In the genomic region with DNA sequence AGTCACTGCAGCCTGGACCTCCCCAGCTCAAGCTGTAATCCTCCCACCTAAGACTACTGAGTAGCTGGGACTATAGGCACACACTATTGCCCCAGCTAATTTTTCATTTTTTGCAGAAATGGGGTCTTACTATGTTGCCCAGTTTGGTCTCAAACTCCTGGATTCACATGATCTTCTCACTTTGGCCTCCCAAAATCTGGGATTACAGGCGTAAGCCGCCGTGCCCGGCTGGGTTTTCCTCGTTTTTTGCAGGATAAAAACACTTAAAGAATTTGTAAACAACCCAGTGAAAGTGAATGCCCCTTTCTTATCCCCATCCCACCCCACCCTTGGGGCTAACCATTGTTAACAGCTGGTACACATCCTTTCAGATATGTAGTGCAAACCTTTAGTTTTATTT, we compare ENCODE assay signal across 15 cellular contexts. TPM values are rescaled to one million over a fixed set of nuclear protein-coding genes. Genes with fewer than 3 reads are reported as not detected.
DNase-seq lines count a peak whose midpoint lies in the region; TF ChIP-seq lines count a peak whose summit lies in the region.
"Had no signal": no experiment of that assay in that cellular context is flagged by ENCODE, and none has a peak within 500 bp of the region (broad histone marks: within the 10 kb centered on the region; RNA-seq: fewer than 3 reads in every experiment).

No MANE protein-coding gene starts in this region.

- H3K27ac ChIP-seq in HEK293 (ENCODE audit: extremely low read depth, low read depth, low read length) (no peak overlapping the region), esophagus (ENCODE audit: low read depth in 2 of 2, low read length in 1 of 2) (peak overlapping the region; percentile 0 to 5), vagina (peak overlapping the region; percentile 73)
- H3K27ac ChIP-seq: 22Rv1; BLaER1 treated with 17β-estradiol and CSF1 and Interleukin-3, amounts not matched to agents 10 nM and 100 nM had no signal

- POLR2A ChIA-PET in HEK293 (lab: Yijun Ruan, JAX) = interaction anchor here (0.6 to 0.9 kb wide), 3 partner anchors 81 to 173 kb away, joined by 3 to 4 read pairs (median 3); no protein-coding TSS in a partner anchor

- CTCF ChIA-PET in HEK293 (lab: Yijun Ruan, JAX) = no interaction called here

- no peaks in the 10 kb centered on the region for H3K27me3 ChIP-seq in esophagus (ENCODE audit: control insufficient read depth in 1 of 2, insufficient read depth in 2 of 2, low read length in 2 of 2)
- no peaks in the 10 kb centered on the region for H3K27me3 ChIP-seq in vagina
- H3K27me3 ChIP-seq: BLaER1 treated with 17β-estradiol and CSF1 and Interleukin-3, amounts not matched to agents 10 nM and 100 nM had no signal

- H3K4me1 ChIP-seq in HEK293 (ENCODE audit: control insufficient read depth, insufficient read depth, low read length) (no peaks in the 10 kb centered on the region), esophagus (ENCODE audit: control insufficient read depth in 2 of 2, insufficient read depth in 2 of 2, low read length in 1 of 2) (peaks cover 2 to 35% of the 10 kb centered on the region in 2 donors), vagina (peaks cover 65% of the 10 kb centered on the region)

- H3K4me3 ChIP-seq in HEK293 (ENCODE audit: low read depth, low read length) (no peak overlapping the region), esophagus (ENCODE audit: low read depth in 1 of 2, low read length in 2 of 2) (no peak overlapping the region), vagina (no peak overlapping the region)
- H3K4me3 ChIP-seq: BLaER1 treated with 17β-estradiol and CSF1 and Interleukin-3, amounts not matched to agents 10 nM and 100 nM had no signal

- peaks cover 8 to 47% of the 10 kb centered on the region in 2 experiments; a peak in 2 of 3 replicates for H3K36me3 ChIP-seq in HEK293 (ENCODE audit: control insufficient read depth in 2 of 2, insufficient read depth in 1 of 2, low read length in 2 of 2)
- H3K36me3 ChIP-seq in esophagus (ENCODE audit: control insufficient read depth in 2 of 2, insufficient read depth in 2 of 2, low read length in 1 of 2) = peaks cover 0 to 29% of the 10 kb centered on the region in 2 donors
- peaks cover 0 to 38% of the 10 kb centered on the region in 2 donors for H3K36me3 ChIP-seq in vagina

- DNase-seq in activated effector memory CD4-positive, alpha-beta T cell treated with anti-CD3 and anti-CD28 coated beads, Interleukin-2, amount 50 U/mL, for 16 hours = peak; percentile 46
- no peak for DNase-seq in activated effector memory CD4-positive, alpha-beta T cell treated with Interleukin-2 at 50 U/mL for 16 hours
- DNase-seq in vagina (ENCODE audit: extremely low spot score in 2 of 2) = no peak
- no peak for DNase-seq in Ammon's horn (ENCODE audit: low spot score)
- DNase-seq in A172 (ENCODE audit: low spot score) = no peak
- DNase-seq: Calu3; CD8-positive, alpha-beta T cell; DMS79 treated with DMSO at 0.1 percent for 48 hours; GF-D8; GOT3 had no signal

- 85 to 86% methylated on average over 5 of the region's 5 CpGs for WGBS in esophagus, 2 donors

- intact Hi-C loops in vagina (cut with DNase I) = no loop called here

- no peak for TF ChIP-seq CTCF in HEK293 (tag by site-specific recombination; IDR thresholded peaks at IDR 0.05)
- TF ChIP-seq CTCF in vagina (IDR thresholded peaks at IDR 0.05) = no peak

- no peak for TF ChIP-seq POLR2A in vagina (IDR thresholded peaks at IDR 0.05)

- no peaks in the 10 kb centered on the region for H3K9me3 ChIP-seq in HEK293 (ENCODE audit: control insufficient read depth, insufficient read depth, low read depth, low read length)
- no peaks in the 10 kb centered on the region for H3K9me3 ChIP-seq in esophagus (ENCODE audit: control insufficient read depth in 2 of 2, insufficient read depth in 1 of 2, low read depth in 1 of 2, low read length in 1 of 2)
- H3K9me3 ChIP-seq in vagina = no peaks in the 10 kb centered on the region
- H3K9me3 ChIP-seq: BLaER1 treated with 17β-estradiol and CSF1 and Interleukin-3, amounts not matched to agents 10 nM and 100 nM had no signal

TF ChIP-seq in HEK293, 187 proteins besides CTCF, POLR2A, EP300 and RAD21:
- TF ChIP-seq YY1 (tag by site-specific recombination; IDR thresholded peaks at IDR 0.05) = no peak
- TF ChIP-seq, protein P1, sequence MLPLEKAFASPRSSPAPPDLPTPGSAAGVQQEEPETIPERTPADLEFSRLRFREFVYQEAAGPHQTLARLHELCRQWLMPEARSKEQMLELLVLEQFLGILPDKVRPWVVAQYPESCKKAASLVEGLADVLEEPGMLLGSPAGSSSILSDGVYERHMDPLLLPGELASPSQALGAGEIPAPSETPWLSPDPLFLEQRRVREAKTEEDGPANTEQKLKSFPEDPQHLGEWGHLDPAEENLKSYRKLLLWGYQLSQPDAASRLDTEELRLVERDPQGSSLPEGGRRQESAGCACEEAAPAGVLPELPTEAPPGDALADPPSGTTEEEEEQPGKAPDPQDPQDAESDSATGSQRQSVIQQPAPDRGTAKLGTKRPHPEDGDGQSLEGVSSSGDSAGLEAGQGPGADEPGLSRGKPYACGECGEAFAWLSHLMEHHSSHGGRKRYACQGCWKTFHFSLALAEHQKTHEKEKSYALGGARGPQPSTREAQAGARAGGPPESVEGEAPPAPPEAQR (tag by site-specific recombination; IDR thresholded peaks at IDR 0.05) = no peak
- TF ChIP-seq GLIS1 (tag by site-specific recombination; IDR thresholded peaks at IDR 0.05) = no peak
- TF ChIP-seq ZNF274 (IDR thresholded peaks at IDR 0.05; ENCODE audit: low read length) = no peak
- TF ChIP-seq ZNF274 (tag by site-specific recombination; IDR thresholded peaks at IDR 0.05; ENCODE audit: borderline replicate concordance) = no peak
- no peak for TF ChIP-seq ZNF530 (tag by site-specific recombination; IDR thresholded peaks at IDR 0.05; ENCODE audit: low read depth)
- peak; percentile 53; the same call in 1 of the 2 replicates for TF ChIP-seq ZNF121 (tag by site-specific recombination; IDR thresholded peaks at IDR 0.05)

RNA-seq across cellular contexts. Expression of a gene that starts 7.7 kb away (rescaled TPM):
- polyA plus RNA-seq in esophagus = 100 to 1,000 TPM; 517 to 730 TPM
- total RNA-seq in vagina = 254 TPM
- total RNA-seq in A172 (2014; rRNA removed; shearing (Covaris generic)) = 193 and 203 TPM in 2 replicates

RNA-seq across cellular contexts. Expression of a gene that starts 20.0 kb away (rescaled TPM):
- 100 to 1,000 TPM; 151 to 163 TPM for polyA plus RNA-seq in esophagus
- total RNA-seq in vagina = 124 TPM
- total RNA-seq in A172 (2014; rRNA removed; shearing (Covaris generic)) = 186 and 199 TPM in 2 replicates

RNA-seq across cellular contexts. Expression of a gene that starts 20.2 kb away (rescaled TPM):
- polyA plus RNA-seq in esophagus = 10 to 100 TPM; 50.6 to 70.3 TPM
- 48.6 TPM for total RNA-seq in vagina
- 37.9 and 41.4 TPM in 2 replicates for total RNA-seq in A172 (2014; rRNA removed; shearing (Covaris generic))

RNA-seq across cellular contexts. Expression of a gene that starts 39.6 kb away (rescaled TPM):
- polyA plus RNA-seq in esophagus = 10 to 100 TPM in 1 of 2 donors, 1 to 10 TPM in 1; 9.7 to 12.6 TPM
- 25.3 TPM for total RNA-seq in vagina
- 57.3 and 59.7 TPM in 2 replicates for total RNA-seq in A172 (2014; rRNA removed; shearing (Covaris generic))

RNA-seq across cellular contexts. Expression of a gene that starts 43.3 kb away (rescaled TPM):
- polyA plus RNA-seq in esophagus = 1 to 10 TPM; 2.4 to 3.8 TPM
- 9.8 TPM for total RNA-seq in vagina
- total RNA-seq in A172 (2014; rRNA removed; shearing (Covaris generic)) = not detected in 2 replicates
- total RNA-seq: HT-29 had no signal
